In the genomic region with DNA sequence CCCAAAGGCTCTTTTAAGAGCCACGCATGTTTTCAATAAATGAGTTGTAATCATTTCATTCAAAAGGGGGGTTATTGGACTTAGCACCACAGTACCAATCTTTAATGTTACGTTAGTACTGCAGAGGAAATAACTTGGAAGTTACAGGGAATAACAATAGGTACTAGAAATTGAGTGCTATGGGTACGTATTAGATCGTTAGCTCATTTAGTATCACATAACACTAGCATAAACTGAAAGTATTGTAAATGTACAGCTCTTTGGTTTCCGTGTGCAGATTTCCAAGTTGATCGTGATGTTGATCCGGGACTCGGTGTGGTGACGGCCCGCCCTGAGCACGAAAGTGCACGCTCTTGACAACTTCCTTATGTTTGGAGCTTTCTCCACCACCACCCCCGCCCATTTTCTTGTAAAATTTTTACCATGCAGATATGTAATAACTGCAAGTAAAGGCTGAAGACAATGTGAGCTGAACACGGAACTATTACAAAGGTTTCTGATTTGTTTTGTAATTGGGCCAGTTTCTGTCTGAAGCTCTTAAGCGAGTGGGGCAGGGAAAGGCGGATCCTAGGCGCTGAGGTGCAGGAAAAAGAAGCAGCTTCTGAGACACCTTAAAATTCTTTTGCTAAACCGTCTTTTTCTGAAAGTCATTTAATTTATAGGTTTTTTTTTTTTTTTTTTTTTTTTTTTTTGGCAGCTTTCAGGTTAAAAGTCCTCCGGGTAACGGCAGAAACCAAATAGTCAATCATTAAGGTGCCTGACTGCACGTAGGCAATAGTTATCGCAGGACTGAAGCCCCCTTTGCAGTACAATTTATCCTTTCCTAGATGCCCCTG, we compare ENCODE assay signal across 1 cellular context.
A peak's percentile ranks its signal among the peaks of the same experiment; 100 is the strongest.
TF ChIP-seq lines count a peak whose summit lies in the region.

No MANE protein-coding gene starts in this region.

TF ChIP-seq in HepG2, 621 proteins besides CTCF, POLR2A, EP300 and RAD21 (continued from another document and continues in another):
- TF ChIP-seq, protein P1, sequence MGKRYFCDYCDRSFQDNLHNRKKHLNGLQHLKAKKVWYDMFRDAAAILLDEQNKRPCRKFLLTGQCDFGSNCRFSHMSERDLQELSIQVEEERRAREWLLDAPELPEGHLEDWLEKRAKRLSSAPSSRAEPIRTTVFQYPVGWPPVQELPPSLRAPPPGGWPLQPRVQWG (CRISPR knock-in tag; IDR thresholded peaks at IDR 0.05; ENCODE audit: borderline replicate concordance, low read depth): no peak
- TF ChIP-seq KLF15 (CRISPR knock-in tag; IDR thresholded peaks at IDR 0.05; ENCODE audit: borderline replicate concordance): no peak
- TF ChIP-seq, protein P2, sequence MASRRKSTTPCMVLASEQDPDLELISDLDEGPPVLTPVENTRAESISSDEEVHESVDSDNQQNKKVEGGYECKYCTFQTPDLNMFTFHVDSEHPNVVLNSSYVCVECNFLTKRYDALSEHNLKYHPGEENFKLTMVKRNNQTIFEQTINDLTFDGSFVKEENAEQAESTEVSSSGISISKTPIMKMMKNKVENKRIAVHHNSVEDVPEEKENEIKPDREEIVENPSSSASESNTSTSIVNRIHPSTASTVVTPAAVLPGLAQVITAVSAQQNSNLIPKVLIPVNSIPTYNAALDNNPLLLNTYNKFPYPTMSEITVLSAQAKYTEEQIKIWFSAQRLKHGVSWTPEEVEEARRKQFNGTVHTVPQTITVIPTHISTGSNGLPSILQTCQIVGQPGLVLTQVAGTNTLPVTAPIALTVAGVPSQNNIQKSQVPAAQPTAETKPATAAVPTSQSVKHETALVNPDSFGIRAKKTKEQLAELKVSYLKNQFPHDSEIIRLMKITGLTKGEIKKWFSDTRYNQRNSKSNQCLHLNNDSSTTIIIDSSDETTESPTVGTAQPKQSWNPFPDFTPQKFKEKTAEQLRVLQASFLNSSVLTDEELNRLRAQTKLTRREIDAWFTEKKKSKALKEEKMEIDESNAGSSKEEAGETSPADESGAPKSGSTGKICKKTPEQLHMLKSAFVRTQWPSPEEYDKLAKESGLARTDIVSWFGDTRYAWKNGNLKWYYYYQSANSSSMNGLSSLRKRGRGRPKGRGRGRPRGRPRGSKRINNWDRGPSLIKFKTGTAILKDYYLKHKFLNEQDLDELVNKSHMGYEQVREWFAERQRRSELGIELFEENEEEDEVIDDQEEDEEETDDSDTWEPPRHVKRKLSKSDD (CRISPR knock-in tag; IDR thresholded peaks at IDR 0.05; ENCODE audit: low read depth): no peak
- no peak for TF ChIP-seq ETV5 (CRISPR knock-in tag; IDR thresholded peaks at IDR 0.05; ENCODE audit: borderline replicate concordance)
- 0 out of 2 replicates have a peak, but pooled peaks have one; percentile 8 for TF ChIP-seq PAF1 (CRISPR knock-in tag; IDR thresholded peaks at IDR 0.05)
- TF ChIP-seq SP1 (IDR thresholded peaks at IDR 0.05): no peak
- TF ChIP-seq SP1 (CRISPR knock-in tag; IDR thresholded peaks at IDR 0.05): no peak
- TF ChIP-seq KLF13 (CRISPR knock-in tag; IDR thresholded peaks at IDR 0.05): no peak
- TF ChIP-seq, protein P3, sequence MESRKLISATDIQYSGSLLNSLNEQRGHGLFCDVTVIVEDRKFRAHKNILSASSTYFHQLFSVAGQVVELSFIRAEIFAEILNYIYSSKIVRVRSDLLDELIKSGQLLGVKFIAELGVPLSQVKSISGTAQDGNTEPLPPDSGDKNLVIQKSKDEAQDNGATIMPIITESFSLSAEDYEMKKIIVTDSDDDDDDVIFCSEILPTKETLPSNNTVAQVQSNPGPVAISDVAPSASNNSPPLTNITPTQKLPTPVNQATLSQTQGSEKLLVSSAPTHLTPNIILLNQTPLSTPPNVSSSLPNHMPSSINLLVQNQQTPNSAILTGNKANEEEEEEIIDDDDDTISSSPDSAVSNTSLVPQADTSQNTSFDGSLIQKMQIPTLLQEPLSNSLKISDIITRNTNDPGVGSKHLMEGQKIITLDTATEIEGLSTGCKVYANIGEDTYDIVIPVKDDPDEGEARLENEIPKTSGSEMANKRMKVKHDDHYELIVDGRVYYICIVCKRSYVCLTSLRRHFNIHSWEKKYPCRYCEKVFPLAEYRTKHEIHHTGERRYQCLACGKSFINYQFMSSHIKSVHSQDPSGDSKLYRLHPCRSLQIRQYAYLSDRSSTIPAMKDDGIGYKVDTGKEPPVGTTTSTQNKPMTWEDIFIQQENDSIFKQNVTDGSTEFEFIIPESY (CRISPR knock-in tag; IDR thresholded peaks at IDR 0.05): no peak
- peak; percentile 43; the same call in 1 of the 2 replicates for TF ChIP-seq AHDC1 (CRISPR knock-in tag; IDR thresholded peaks at IDR 0.05; ENCODE audit: borderline replicate concordance)
- TF ChIP-seq KDM6A (CRISPR knock-in tag; IDR thresholded peaks at IDR 0.05; ENCODE audit: low read depth): no peak
- no peak for TF ChIP-seq RFX1 (IDR thresholded peaks at IDR 0.05)
- no peak for TF ChIP-seq SOX13 (IDR thresholded peaks at IDR 0.05)
- TF ChIP-seq SOX13 (CRISPR knock-in tag; conservative IDR thresholded peaks at IDR 0.05 in 1 of 2, IDR thresholded peaks at IDR 0.05 in 1 of 2): peak in 1 of 2 experiments; percentile 37; a peak in 1 of 4 replicates
- no peak for TF ChIP-seq KAT7 (CRISPR knock-in tag; IDR thresholded peaks at IDR 0.05; ENCODE audit: borderline replicate concordance)
- TF ChIP-seq GRHL1 (CRISPR knock-in tag; conservative IDR thresholded peaks at IDR 0.05): no peak
- TF ChIP-seq, protein P4, sequence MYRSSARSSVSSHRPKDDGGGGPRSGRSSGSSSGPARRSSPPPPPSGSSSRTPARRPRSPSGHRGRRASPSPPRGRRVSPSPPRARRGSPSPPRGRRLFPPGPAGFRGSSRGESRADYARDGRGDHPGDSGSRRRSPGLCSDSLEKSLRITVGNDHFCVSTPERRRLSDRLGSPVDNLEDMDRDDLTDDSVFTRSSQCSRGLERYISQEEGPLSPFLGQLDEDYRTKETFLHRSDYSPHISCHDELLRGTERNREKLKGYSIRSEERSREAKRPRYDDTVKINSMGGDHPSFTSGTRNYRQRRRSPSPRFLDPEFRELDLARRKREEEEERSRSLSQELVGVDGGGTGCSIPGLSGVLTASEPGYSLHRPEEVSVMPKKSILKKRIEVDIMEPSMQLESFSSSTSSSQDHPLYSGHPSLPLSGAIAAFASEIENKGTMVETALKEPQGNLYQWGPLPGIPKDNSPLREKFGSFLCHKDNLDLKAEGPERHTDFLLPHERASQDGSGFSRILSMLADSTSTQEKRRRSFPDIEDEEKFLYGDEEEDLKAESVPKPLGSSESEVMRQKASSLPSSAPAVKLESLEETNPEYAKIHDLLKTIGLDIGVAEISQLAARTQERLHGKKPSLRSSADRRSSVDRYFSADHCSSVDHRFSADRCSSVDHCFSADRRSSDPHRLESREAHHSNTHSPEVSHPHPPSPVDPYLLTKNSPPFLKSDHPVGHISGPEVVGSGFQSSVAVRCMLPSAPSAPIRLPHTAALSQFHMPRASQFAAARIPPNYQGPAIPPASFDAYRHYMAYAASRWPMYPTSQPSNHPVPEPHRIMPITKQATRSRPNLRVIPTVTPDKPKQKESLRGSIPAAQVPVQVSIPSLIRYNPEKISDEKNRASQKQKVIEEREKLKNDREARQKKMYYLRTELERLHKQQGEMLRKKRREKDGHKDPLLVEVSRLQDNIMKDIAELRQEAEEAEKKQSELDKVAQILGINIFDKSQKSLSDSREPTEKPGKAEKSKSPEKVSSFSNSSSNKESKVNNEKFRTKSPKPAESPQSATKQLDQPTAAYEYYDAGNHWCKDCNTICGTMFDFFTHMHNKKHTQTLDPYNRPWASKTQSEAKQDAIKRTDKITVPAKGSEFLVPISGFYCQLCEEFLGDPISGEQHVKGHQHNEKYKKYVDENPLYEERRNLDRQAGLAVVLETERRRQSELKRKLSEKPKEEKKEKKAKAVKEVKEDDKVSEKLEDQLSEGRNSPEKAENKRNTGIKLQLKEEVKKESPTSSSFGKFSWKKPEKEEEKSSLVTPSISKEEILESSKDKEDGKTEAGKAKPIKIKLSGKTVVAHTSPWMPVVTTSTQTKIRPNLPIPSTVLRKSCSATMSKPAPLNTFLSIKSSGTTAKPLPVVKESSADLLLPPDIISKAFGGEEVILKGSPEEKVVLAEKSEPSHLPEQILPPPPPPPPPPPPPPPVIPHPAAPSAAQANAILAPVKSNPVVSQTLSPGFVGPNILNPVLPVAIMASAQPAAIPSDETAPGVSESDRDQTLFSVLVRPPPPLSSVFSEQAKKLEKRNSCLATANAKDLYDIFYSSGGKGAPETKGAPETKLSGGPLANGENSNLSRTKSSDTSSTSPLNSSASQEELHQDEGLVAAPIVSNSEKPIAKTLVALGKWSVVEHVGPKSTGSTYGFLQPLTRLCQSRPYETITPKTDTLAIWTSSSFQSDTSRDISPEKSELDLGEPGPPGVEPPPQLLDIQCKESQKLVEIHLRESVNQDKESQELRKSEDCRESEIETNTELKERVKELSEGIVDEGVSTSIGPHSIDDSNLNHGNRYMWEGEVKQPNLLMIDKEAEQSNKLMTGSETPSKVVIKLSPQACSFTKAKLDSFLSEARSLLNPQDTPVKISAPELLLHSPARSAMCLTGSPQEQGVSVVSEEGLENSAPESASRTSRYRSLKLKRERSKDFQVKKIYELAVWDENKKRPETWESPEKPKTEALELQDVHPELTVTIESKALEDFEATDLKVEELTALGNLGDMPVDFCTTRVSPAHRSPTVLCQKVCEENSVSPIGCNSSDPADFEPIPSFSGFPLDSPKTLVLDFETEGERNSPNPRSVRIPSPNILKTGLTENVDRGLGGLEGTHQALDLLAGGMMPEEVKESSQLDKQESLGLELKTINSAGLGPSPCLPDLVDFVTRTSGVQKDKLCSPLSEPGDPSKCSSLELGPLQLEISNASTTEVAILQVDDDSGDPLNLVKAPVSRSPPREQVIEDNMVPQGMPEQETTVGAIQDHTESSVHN (CRISPR knock-in tag; IDR thresholded peaks at IDR 0.05): no peak
- 0 out of 2 replicates have a peak, but pooled peaks have one; percentile 25 for TF ChIP-seq ZNF557 (CRISPR knock-in tag; IDR thresholded peaks at IDR 0.05)
- 0 out of 2 replicates have a peak, but pooled peaks have one; percentile 38 for TF ChIP-seq ZNF224 (CRISPR knock-in tag; IDR thresholded peaks at IDR 0.05)
- TF ChIP-seq HOXA9 (CRISPR knock-in tag; IDR thresholded peaks at IDR 0.05; ENCODE audit: borderline replicate concordance): no peak
- peak; percentile 5 for TF ChIP-seq HNRNPLL (IDR thresholded peaks at IDR 0.05; ENCODE audit: low read depth, low read length, poor library complexity, severe bottlenecking)
- no peak for TF ChIP-seq MNT (IDR thresholded peaks at IDR 0.05)
- no peak for TF ChIP-seq CHD2 (IDR thresholded peaks at IDR 0.05; ENCODE audit: low read depth, low read length)
